13 cellular contexts compared by ENCODE assay signal in genomic region chr7:99679032-99679399, GRCh38. TPM values are rescaled to one million over a fixed set of nuclear protein-coding genes. Genes with fewer than 3 reads are reported as not detected.
DNase-seq lines count a peak whose midpoint lies in the region; ATAC-seq, FAIRE-seq and TF ChIP-seq lines count a peak whose summit lies in the region.
"Had no signal": no experiment of that assay in that cellular context is flagged by ENCODE, and none has a peak within 500 bp of the region (broad histone marks: within the 10 kb centered on the region; RNA-seq: fewer than 3 reads in every experiment).

No MANE protein-coding gene starts in this region.

- H3K27ac Mint-ChIP-seq in progenitor cell of endocrine pancreas = peak overlapping the region; percentile 47
- no peak overlapping the region for H3K27ac Mint-ChIP-seq in stimulated activated effector memory CD8-positive, alpha-beta T cell treated with anti-CD3 and anti-CD28 coated beads, Interleukin-12 subunit alpha, Interleukin-12 subunit beta, amount 100 ng/mL, for 72 hours
- H3K27ac Mint-ChIP-seq: activated T-cell treated with anti-CD3 and anti-CD28 coated beads, Interleukin-2, amount 50 U/mL, for 72 hours; stimulated activated memory B cell treated with anti-CD40 and anti-IgM and Interleukin-4, amounts not matched to agents 10 μg/mL and 1 μg/mL and 100 μg/mL, for 72 hours; T-helper 1 cell treated with Interleukin-12 subunit alpha and Interleukin-12 subunit beta and Interleukin-4 antibody, amounts not matched to agents 30 μg/mL and 1 μg/mL, for 36 hours had no signal

- no peak overlapping the region for H3K4me3 ChIP-seq in fibroblast of pulmonary artery (replicated peaks; ENCODE audit: low read depth, low read length)

- H3K27me3 Mint-ChIP-seq in progenitor cell of endocrine pancreas = no peaks in the 10 kb centered on the region
- H3K27me3 Mint-ChIP-seq: stimulated activated memory B cell treated with anti-CD40 and anti-IgM and Interleukin-4, amounts not matched to agents 10 μg/mL and 1 μg/mL and 100 μg/mL, for 72 hours had no signal

- peak overlapping the region; percentile 23 for H3K4me3 Mint-ChIP-seq in progenitor cell of endocrine pancreas (ENCODE audit: low read depth)
- H3K4me3 Mint-ChIP-seq in stimulated activated effector memory CD8-positive, alpha-beta T cell treated with anti-CD3 and anti-CD28 coated beads, Interleukin-12 subunit alpha, Interleukin-12 subunit beta, amount 100 ng/mL, for 72 hours = no peak overlapping the region
- H3K4me3 Mint-ChIP-seq: activated T-cell treated with anti-CD3 and anti-CD28 coated beads, Interleukin-2, amount 50 U/mL, for 72 hours; stimulated activated memory B cell treated with anti-CD40 and anti-IgM and Interleukin-4, amounts not matched to agents 10 μg/mL and 1 μg/mL and 100 μg/mL, for 72 hours; T-helper 1 cell treated with Interleukin-12 subunit alpha and Interleukin-12 subunit beta and Interleukin-4 antibody, amounts not matched to agents 30 μg/mL and 1 μg/mL, for 36 hours had no signal

- peaks cover 5% of the 10 kb centered on the region for H3K36me3 Mint-ChIP-seq in progenitor cell of endocrine pancreas (ENCODE audit: insufficient read depth)
- H3K36me3 Mint-ChIP-seq in stimulated activated effector memory CD8-positive, alpha-beta T cell treated with anti-CD3 and anti-CD28 coated beads, Interleukin-12 subunit alpha, Interleukin-12 subunit beta, amount 100 ng/mL, for 72 hours = no peaks in the 10 kb centered on the region

- FAIRE-seq in RCC 7860 (lab: Jason Lieb, UNC) = peak; percentile 93

- in situ Hi-C loops in GM13976 (cut with MboI; ENCODE audit: low sequenced_read_pairs, unreplicated experiment) = no loop called here

- DNase-seq in EL (peak; percentile 39), RCC 7860 (ENCODE audit: low spot score) (peak; percentile 90), fibroblast of pulmonary artery (ENCODE audit: low read depth) (peak; percentile 5), progenitor cell of endocrine pancreas (ENCODE audit: low spot score, unreplicated experiment) (no peak), NCI-H748 treated with DMSO at 0.1 percent for 48 hours (lab: John Stamatoyannopoulos, UW) (no peak), GM13976 (ENCODE audit: low spot score) (no peak)
- DNase-seq in stimulated activated effector memory CD8-positive, alpha-beta T cell treated with anti-CD3 and anti-CD28 coated beads, Interleukin-12 subunit alpha, Interleukin-12 subunit beta, amount 100 ng/mL, for 72 hours (ENCODE audit: low spot score in 2 of 2) = no peak
- DNase-seq: activated T-cell treated with anti-CD3 and anti-CD28 coated beads, Interleukin-2, amount 50 U/mL, for 72 hours; NCI-H2029 had no signal

- no peak for TF ChIP-seq CTCF in fibroblast of pulmonary artery (IDR thresholded peaks at IDR 0.05; ENCODE audit: low read length, missing control alignments)
- no peak for TF ChIP-seq CTCF in progenitor cell of endocrine pancreas (IDR thresholded peaks at IDR 0.05; ENCODE audit: unreplicated experiment)
- TF ChIP-seq CTCF in GM13976 (IDR thresholded peaks at IDR 0.05; ENCODE audit: borderline replicate concordance, control extremely low read depth, extremely low read depth, insufficient read depth, missing control alignments) = no peak

- peaks cover 40% of the 10 kb centered on the region for H3K4me1 Mint-ChIP-seq in progenitor cell of endocrine pancreas (ENCODE audit: low read depth)
- peaks cover 13% of the 10 kb centered on the region for H3K4me1 Mint-ChIP-seq in stimulated activated effector memory CD8-positive, alpha-beta T cell treated with anti-CD3 and anti-CD28 coated beads, Interleukin-12 subunit alpha, Interleukin-12 subunit beta, amount 100 ng/mL, for 72 hours

- H3K9me3 Mint-ChIP-seq in progenitor cell of endocrine pancreas (ENCODE audit: low read depth) = peaks cover 9% of the 10 kb centered on the region
- no peaks in the 10 kb centered on the region for H3K9me3 Mint-ChIP-seq in stimulated activated effector memory CD8-positive, alpha-beta T cell treated with anti-CD3 and anti-CD28 coated beads, Interleukin-12 subunit alpha, Interleukin-12 subunit beta, amount 100 ng/mL, for 72 hours

- no peak for ATAC-seq in stimulated activated effector memory CD8-positive, alpha-beta T cell treated with anti-CD3 and anti-CD28 coated beads, Interleukin-12 subunit alpha, Interleukin-12 subunit beta, amount 100 ng/mL, for 72 hours
- ATAC-seq in HG02840 (IDR thresholded peaks at IDR 0.05; ENCODE audit: low FRiP score, unreplicated experiment) = no peak
- ATAC-seq: activated T-cell treated with anti-CD3 and anti-CD28 coated beads, Interleukin-2, amount 50 U/mL, for 72 hours; stimulated activated memory B cell treated with anti-CD40 and anti-IgM and Interleukin-4, amounts not matched to agents 10 μg/mL and 1 μg/mL and 100 μg/mL, for 72 hours had no signal

RNA-seq across cellular contexts. Expression of gene CYP3A5, which starts 0.8 kb away (rescaled TPM):
- total RNA-seq in progenitor cell of endocrine pancreas = 4.2 and 4.6 TPM in 2 replicates
- total RNA-seq: pulmonary artery endothelial cell had no signal

RNA-seq across cellular contexts. Expression of gene CYP3A7, which starts 56.0 kb away (rescaled TPM):
- not detected in 2 replicates for total RNA-seq in progenitor cell of endocrine pancreas
- total RNA-seq: activated T-cell treated with anti-CD3 and anti-CD28 coated beads, Interleukin-2, amount 50 U/mL, for 72 hours; pulmonary artery endothelial cell had no signal

Comparison
In these comparisons a context has a peak if more than half of its experiments do, and no peak if none do; other contexts are left out.
1. DNase-seq: peak in EL (single experiment), RCC 7860 (single experiment) and fibroblast of pulmonary artery (single experiment); none in progenitor cell of endocrine pancreas (single experiment), NCI-H748 treated with DMSO at 0.1 percent for 48 hours (single experiment), GM13976 (single experiment) and stimulated activated effector memory CD8-positive, alpha-beta T cell treated with anti-CD3 and anti-CD28 coated beads, Interleukin-12 subunit alpha, Interleukin-12 subunit beta, amount 100 ng/mL, for 72 hours (0 of 2).